Comparison of ENCODE assay signal across 1 cellular context in genomic region chr4:82718067-82718935, GRCh38.
A peak's percentile ranks its signal among the peaks of the same experiment; 100 is the strongest.
TF ChIP-seq lines count a peak whose summit lies in the region.

No MANE protein-coding gene starts in this region.

TF ChIP-seq in HepG2, 621 proteins besides CTCF, POLR2A, EP300 and RAD21 (continued from another document):
- TF ChIP-seq SNAPC5 (CRISPR knock-in tag; IDR thresholded peaks at IDR 0.05; ENCODE audit: borderline replicate concordance) (no peak), NR3C1 (CRISPR knock-in tag; IDR thresholded peaks at IDR 0.05) (no peak), ZNF883 (CRISPR knock-in tag; IDR thresholded peaks at IDR 0.05; ENCODE audit: not compliant biosample characterization) (no peak), PATZ1 (CRISPR knock-in tag; IDR thresholded peaks at IDR 0.05) (0 out of 2 replicates have a peak, but pooled peaks have one; percentile 17), E2F5 (CRISPR knock-in tag; conservative IDR thresholded peaks at IDR 0.05) (no peak), MTF2 (CRISPR knock-in tag; IDR thresholded peaks at IDR 0.05; ENCODE audit: borderline replicate concordance) (no peak), NPAS2 (CRISPR knock-in tag; IDR thresholded peaks at IDR 0.05; ENCODE audit: borderline replicate concordance) (no peak), ZNF687 (CRISPR knock-in tag; IDR thresholded peaks at IDR 0.05) (no peak), ZKSCAN1 (IDR thresholded peaks at IDR 0.05; ENCODE audit: low read length) (no peak), HINFP (CRISPR knock-in tag; IDR thresholded peaks at IDR 0.05; ENCODE audit: low read depth) (no peak), GMEB2 (CRISPR knock-in tag; IDR thresholded peaks at IDR 0.05; ENCODE audit: low read depth) (no peak), PRDM15 (CRISPR knock-in tag; IDR thresholded peaks at IDR 0.05) (no peak), ZNF20 (CRISPR knock-in tag; IDR thresholded peaks at IDR 0.05) (no peak), TBX2 (CRISPR knock-in tag; IDR thresholded peaks at IDR 0.05; ENCODE audit: borderline replicate concordance) (no peak), NFIB (CRISPR knock-in tag; IDR thresholded peaks at IDR 0.05; ENCODE audit: borderline replicate concordance) (no peak), ZFP37 (CRISPR knock-in tag; IDR thresholded peaks at IDR 0.05; ENCODE audit: borderline replicate concordance) (no peak)
